ENCODE assay signal across 22 cellular contexts in the genomic region with DNA sequence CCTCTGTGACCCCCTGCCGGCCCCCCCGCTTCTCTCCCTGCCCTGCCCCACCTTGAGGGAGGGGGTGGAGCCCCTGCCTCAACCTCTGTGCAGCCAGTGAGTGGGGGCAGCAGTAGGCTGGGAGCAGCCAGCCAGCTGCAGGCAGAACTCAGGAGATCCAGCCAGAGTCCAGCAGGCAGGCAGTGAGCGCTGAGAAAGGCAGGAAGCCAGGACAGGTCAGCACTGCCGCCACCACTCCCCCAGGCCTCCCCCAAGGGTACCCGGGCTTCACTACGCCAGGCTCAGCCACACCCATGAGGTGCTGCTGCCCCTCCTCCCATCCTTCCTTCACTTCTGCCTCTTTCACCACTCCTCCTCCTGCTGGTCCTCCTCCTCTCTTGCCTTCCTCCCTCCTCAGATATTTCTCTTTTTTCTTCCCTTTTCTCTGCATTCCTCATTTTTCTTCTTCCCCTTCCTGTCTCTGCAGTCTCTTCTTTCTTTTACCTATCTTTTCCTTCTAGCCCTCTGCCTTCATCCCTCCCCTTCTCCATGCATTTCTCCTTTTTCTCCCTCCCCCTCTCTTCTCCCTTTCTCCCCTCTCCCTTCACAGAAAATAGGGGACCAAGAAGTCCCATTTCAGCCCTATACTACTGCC. TPM values are rescaled to one million over a fixed set of nuclear protein-coding genes. Genes with fewer than 3 reads are reported as not detected.
"Had no signal": no experiment of that assay in that cellular context is flagged by ENCODE, and none has a peak within 500 bp of the region (broad histone marks: within the 10 kb centered on the region; RNA-seq: fewer than 3 reads in every experiment).

No MANE protein-coding gene starts in this region.

- ATAC-seq: activated CD4-positive, CD25-positive, alpha-beta regulatory T cell treated with anti-CD3 and anti-CD28 coated beads, Interleukin-2, amount 50 U/mL, for 24 hours; heart left ventricle; left colon; lower lobe of right lung; pancreas had no signal

- H3K4me3 ChIP-seq: heart left ventricle, lower lobe of right lung, pancreas, tibial nerve, vagina had no signal

- H3K27me3 ChIP-seq: brain microvascular endothelial cell, heart left ventricle, pancreas, tibial nerve, vagina had no signal

- H3K4me1 ChIP-seq: pancreas, vagina had no signal

- H3K9me3 ChIP-seq: heart left ventricle, lower lobe of right lung, pancreas, tibial nerve, vagina had no signal

- FAIRE-seq: islet of Langerhans, pancreas, TTC549 had no signal

- DNase-seq: activated naive CD8-positive, alpha-beta T cell treated with anti-CD3 and anti-CD28 coated beads, Interleukin-2, amount 10 ng/mL, durations not matched to agents 7 days and 5 days; brain microvascular endothelial cell; cortex of kidney; effector memory CD4-positive, alpha-beta T cell; foreskin melanocyte; heart left ventricle; left colon; lower lobe of right lung; pancreas; stimulated activated naive CD4-positive, alpha-beta T cell; substantia nigra; T-helper 2 cell had no signal

- H3K27ac ChIP-seq: brain microvascular endothelial cell, heart left ventricle, lower lobe of right lung, pancreas, tibial nerve, vagina had no signal

RNA-seq across cellular contexts. Expression of a gene that starts 19.8 kb away (rescaled TPM):
- total RNA-seq: activated CD8-positive, alpha-beta memory T cell treated with anti-CD3 and anti-CD28 coated beads for 36 hours; activated naive CD8-positive, alpha-beta T cell treated with anti-CD3 and anti-CD28 coated beads, Interleukin-2, amount 10 ng/mL, durations not matched to agents 7 days and 5 days; activated T-helper 1 cell treated with anti-CD3 and anti-CD28 coated beads, Interleukin-12 subunit alpha, Interleukin-12 subunit beta, Interleukin-2, Interleukin-4 antibody, amounts not matched to agents 30 ng/mL and 10 ng/mL and 1 ng/mL, durations not matched to agents 14 hours and 24 hours and 36 hours; fibroblast of lung; neural crest cell; renal cortical epithelial cell had no signal
- polyA plus RNA-seq: fibroblast of lung had no signal
